In the genomic region with DNA sequence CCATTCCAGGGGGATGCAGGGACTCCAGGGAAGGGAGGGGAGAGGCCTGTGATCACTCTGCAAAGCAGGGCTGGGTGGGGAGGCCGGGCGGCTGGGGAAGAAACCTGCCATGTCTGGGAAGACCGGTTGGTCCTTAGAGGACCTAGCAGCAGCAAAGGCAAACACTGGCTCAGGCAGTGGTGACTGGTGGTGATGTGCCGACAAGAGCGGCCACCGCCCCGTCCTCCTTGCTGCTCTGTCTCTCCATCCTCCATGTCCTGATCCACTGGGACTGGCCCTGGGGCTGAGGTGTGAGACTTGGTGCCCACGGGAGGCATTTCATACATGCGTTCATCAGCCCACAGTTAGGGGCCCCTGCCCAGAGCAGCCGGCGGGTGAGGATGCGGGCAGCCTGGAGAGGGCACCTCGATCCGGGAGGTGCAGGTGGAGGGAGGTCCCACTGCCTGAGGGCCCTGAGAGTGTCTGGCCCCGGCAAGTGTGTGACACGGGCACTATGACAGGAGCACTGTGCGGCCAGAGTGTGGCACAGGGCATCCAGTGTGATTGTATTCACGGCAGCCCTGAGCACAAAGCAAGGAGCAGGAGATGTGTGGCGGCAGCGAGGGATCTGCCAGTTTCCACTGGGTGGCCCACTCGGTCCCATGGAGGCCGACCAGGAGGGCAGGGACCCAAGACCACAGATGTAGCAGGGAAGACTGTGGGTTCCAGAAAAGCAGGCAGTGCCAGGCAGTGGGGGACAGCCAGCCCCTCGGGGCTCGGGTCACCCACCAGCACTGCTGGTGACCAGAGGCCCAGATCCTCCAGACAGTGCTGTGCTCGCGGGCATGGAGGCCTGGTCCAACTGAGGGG, we compare ENCODE assay signal across 16 cellular contexts. TPM values are rescaled to one million over a fixed set of nuclear protein-coding genes. Genes with fewer than 3 reads are reported as not detected.
DNase-seq lines count a peak whose midpoint lies in the region; ATAC-seq and TF ChIP-seq lines count a peak whose summit lies in the region.
"Had no signal": no experiment of that assay in that cellular context is flagged by ENCODE, and none has a peak within 500 bp of the region (broad histone marks: within the 10 kb centered on the region; RNA-seq: fewer than 3 reads in every experiment).

No MANE protein-coding gene starts in this region.

- no peaks in the 10 kb centered on the region for H3K79me2 ChIP-seq in osteoblast (ENCODE audit: insufficient read depth, low read length)

- CTCF ChIA-PET in HEK293T (lab: Yijun Ruan, JAX): no interaction called here

- ATAC-seq in activated naive CD4-positive, alpha-beta T cell treated with anti-CD3 and anti-CD28 coated beads, Interleukin-2, amount 50 U/mL, for 72 hours: no peak
- no peak for ATAC-seq in SK-N-SH treated with all-trans-retinoic acid at 6 μM for 48 hours
- no peak for ATAC-seq in GM19463 (IDR thresholded peaks at IDR 0.05; ENCODE audit: unreplicated experiment)
- ATAC-seq: CD8-positive, alpha-beta T cell had no signal

- no peaks in the 10 kb centered on the region for H3K9me3 Mint-ChIP-seq in activated naive CD4-positive, alpha-beta T cell treated with anti-CD3 and anti-CD28 coated beads, Interleukin-2, amount 50 U/mL, for 72 hours
- H3K9me3 Mint-ChIP-seq: CD14-positive monocyte; CD8-positive, alpha-beta T cell; IgD-negative memory B cell had no signal

- H3K4me3 ChIP-seq in osteoblast (ENCODE audit: insufficient read depth, low read length): no peak overlapping the region

- H3K27ac Mint-ChIP-seq in activated naive CD4-positive, alpha-beta T cell treated with anti-CD3 and anti-CD28 coated beads, Interleukin-2, amount 50 U/mL, for 72 hours: peak overlapping the region; percentile 17 to 72
- H3K27ac Mint-ChIP-seq: CD8-positive, alpha-beta T cell had no signal

- POLR2A ChIA-PET in HEK293T (lab: Yijun Ruan, JAX): no interaction called here

- H3K4me1 ChIP-seq in osteoblast (ENCODE audit: insufficient read depth, low read length): peaks cover 5% of the 10 kb centered on the region

- H4K20me1 ChIP-seq in osteoblast (ENCODE audit: insufficient read depth, low read length): peaks cover 4% of the 10 kb centered on the region

- no peak for TF ChIP-seq CTCF in osteoblast (IDR thresholded peaks at IDR 0.05; ENCODE audit: extremely low read depth, low read depth, low read length)

- no peak overlapping the region for H2AFZ ChIP-seq in osteoblast (ENCODE audit: low read length)

- H3K27me3 ChIP-seq in osteoblast (ENCODE audit: insufficient read depth, low read length): no peaks in the 10 kb centered on the region

- H3K4me2 ChIP-seq in osteoblast (ENCODE audit: insufficient read depth, low read length): no peak overlapping the region

- no peak overlapping the region for H3K27ac ChIP-seq in osteoblast (ENCODE audit: low read depth, low read length)
- H3K27ac ChIP-seq: 22Rv1 had no signal

- H3K9me3 ChIP-seq in osteoblast (ENCODE audit: low read depth, low read length): no peaks in the 10 kb centered on the region

- no peak for DNase-seq in activated naive CD4-positive, alpha-beta T cell treated with anti-CD3 and anti-CD28 coated beads, Interleukin-2, amount 50 U/mL, for 72 hours (ENCODE audit: low spot score in 2 of 2)
- no peak for DNase-seq in activated naive CD4-positive, alpha-beta T cell (lab: John Stamatoyannopoulos, UW)
- DNase-seq in islet precursor cell (peak; percentile 48), osteoblast (ENCODE audit: insufficient read length, low spot score, missing footprints) (peak; percentile 77), HEK293T (ENCODE audit: extremely low spot score) (no peak)
- DNase-seq: CD8-positive, alpha-beta T cell; COR-L47; DMS153; DMS79 treated with DMSO at 0.1 percent for 48 hours; EL; HCEC 1CT had no signal

- no peaks in the 10 kb centered on the region for H3K36me3 Mint-ChIP-seq in activated naive CD4-positive, alpha-beta T cell treated with anti-CD3 and anti-CD28 coated beads, Interleukin-2, amount 50 U/mL, for 72 hours

- H3K36me3 ChIP-seq in osteoblast (ENCODE audit: insufficient read depth, low read length): peaks cover 13% of the 10 kb centered on the region

TF ChIP-seq in HEK293T, 16 proteins besides CTCF, POLR2A, EP300 and RAD21:
- TF ChIP-seq TARDBP (IDR thresholded peaks at IDR 0.05) (no peak), ELF4 (IDR thresholded peaks at IDR 0.05) (no peak), BHLHE40 (IDR thresholded peaks at IDR 0.05; ENCODE audit: borderline replicate concordance) (no peak), ARNT (IDR thresholded peaks at IDR 0.05) (no peak), FOXK2 (IDR thresholded peaks at IDR 0.05) (no peak), LEF1 (IDR thresholded peaks at IDR 0.05; ENCODE audit: borderline replicate concordance) (no peak), HDGF (IDR thresholded peaks at IDR 0.05; ENCODE audit: borderline replicate concordance) (no peak), SP1 (IDR thresholded peaks at IDR 0.05) (no peak), ZNF384 (IDR thresholded peaks at IDR 0.05) (no peak), L3MBTL2 (conservative IDR thresholded peaks at IDR 0.05) (no peak)
- TF ChIP-seq, protein P1, sequence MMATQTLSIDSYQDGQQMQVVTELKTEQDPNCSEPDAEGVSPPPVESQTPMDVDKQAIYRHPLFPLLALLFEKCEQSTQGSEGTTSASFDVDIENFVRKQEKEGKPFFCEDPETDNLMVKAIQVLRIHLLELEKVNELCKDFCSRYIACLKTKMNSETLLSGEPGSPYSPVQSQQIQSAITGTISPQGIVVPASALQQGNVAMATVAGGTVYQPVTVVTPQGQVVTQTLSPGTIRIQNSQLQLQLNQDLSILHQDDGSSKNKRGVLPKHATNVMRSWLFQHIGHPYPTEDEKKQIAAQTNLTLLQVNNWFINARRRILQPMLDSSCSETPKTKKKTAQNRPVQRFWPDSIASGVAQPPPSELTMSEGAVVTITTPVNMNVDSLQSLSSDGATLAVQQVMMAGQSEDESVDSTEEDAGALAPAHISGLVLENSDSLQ (IDR thresholded peaks at IDR 0.05): no peak

TF ChIP-seq in SK-N-SH treated with all-trans-retinoic acid at 6 μM for 48 hours, 23 proteins besides CTCF, POLR2A, EP300 and RAD21:
- no peak for TF ChIP-seq TCF4 (CRISPR knock-in tag; IDR thresholded peaks at IDR 0.05; ENCODE audit: borderline replicate concordance)
- no peak for TF ChIP-seq ZFP3 (CRISPR knock-in tag; IDR thresholded peaks at IDR 0.05)
- TF ChIP-seq ESRRG (CRISPR knock-in tag; IDR thresholded peaks at IDR 0.05): no peak
- TF ChIP-seq CSDC2 (CRISPR knock-in tag; IDR thresholded peaks at IDR 0.05): no peak
- TF ChIP-seq ISL1 (CRISPR knock-in tag; IDR thresholded peaks at IDR 0.05): no peak
- no peak for TF ChIP-seq ZNF8 (CRISPR knock-in tag; IDR thresholded peaks at IDR 0.05)
- TF ChIP-seq, protein P2, sequence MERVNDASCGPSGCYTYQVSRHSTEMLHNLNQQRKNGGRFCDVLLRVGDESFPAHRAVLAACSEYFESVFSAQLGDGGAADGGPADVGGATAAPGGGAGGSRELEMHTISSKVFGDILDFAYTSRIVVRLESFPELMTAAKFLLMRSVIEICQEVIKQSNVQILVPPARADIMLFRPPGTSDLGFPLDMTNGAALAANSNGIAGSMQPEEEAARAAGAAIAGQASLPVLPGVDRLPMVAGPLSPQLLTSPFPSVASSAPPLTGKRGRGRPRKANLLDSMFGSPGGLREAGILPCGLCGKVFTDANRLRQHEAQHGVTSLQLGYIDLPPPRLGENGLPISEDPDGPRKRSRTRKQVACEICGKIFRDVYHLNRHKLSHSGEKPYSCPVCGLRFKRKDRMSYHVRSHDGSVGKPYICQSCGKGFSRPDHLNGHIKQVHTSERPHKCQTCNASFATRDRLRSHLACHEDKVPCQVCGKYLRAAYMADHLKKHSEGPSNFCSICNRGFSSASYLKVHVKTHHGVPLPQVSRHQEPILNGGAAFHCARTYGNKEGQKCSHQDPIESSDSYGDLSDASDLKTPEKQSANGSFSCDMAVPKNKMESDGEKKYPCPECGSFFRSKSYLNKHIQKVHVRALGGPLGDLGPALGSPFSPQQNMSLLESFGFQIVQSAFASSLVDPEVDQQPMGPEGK (CRISPR knock-in tag; IDR thresholded peaks at IDR 0.05; ENCODE audit: borderline replicate concordance): no peak
- no peak for TF ChIP-seq ARNTL (CRISPR knock-in tag; IDR thresholded peaks at IDR 0.05; ENCODE audit: borderline replicate concordance, low read depth)
- TF ChIP-seq, protein P3, sequence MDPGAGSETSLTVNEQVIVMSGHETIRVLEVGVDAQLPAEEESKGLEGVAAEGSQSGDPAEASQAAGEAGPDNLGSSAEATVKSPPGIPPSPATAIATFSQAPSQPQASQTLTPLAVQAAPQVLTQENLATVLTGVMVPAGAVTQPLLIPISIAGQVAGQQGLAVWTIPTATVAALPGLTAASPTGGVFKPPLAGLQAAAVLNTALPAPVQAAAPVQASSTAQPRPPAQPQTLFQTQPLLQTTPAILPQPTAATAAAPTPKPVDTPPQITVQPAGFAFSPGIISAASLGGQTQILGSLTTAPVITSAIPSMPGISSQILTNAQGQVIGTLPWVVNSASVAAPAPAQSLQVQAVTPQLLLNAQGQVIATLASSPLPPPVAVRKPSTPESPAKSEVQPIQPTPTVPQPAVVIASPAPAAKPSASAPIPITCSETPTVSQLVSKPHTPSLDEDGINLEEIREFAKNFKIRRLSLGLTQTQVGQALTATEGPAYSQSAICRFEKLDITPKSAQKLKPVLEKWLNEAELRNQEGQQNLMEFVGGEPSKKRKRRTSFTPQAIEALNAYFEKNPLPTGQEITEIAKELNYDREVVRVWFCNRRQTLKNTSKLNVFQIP (CRISPR knock-in tag; IDR thresholded peaks at IDR 0.05; ENCODE audit: borderline replicate concordance, low read depth): no peak
- TF ChIP-seq RARB (CRISPR knock-in tag; IDR thresholded peaks at IDR 0.05): no peak

RNA-seq across cellular contexts. Expression of a gene that starts 13.9 kb away (rescaled TPM):
- 10 to 100 TPM in 1 of 2 donors, 1 to 10 TPM in 1; 5.2 to 15.8 TPM for total RNA-seq in activated naive CD4-positive, alpha-beta T cell treated with anti-CD3 and anti-CD28 coated beads, Interleukin-2, amount 50 U/mL, for 72 hours
- total RNA-seq in osteoblast: 13.6 and 15.6 TPM in 2 replicates

Comparison
In these comparisons a context has a peak if more than half of its experiments do, and no peak if none do; other contexts are left out.
1. DNase-seq: peak in islet precursor cell (single experiment) and osteoblast (single experiment); none in activated naive CD4-positive, alpha-beta T cell treated with anti-CD3 and anti-CD28 coated beads, Interleukin-2, amount 50 U/mL, for 72 hours (0 of 2), activated naive CD4-positive, alpha-beta T cell (0 of 4) and HEK293T (single experiment).